ENCODE assay signal across 23 cellular contexts in genomic region chr17:28944343-28944742, GRCh38. TPM values are rescaled to one million over a fixed set of nuclear protein-coding genes. Genes with fewer than 3 reads are reported as not detected.
A peak's percentile ranks its signal among the peaks of the same experiment; 100 is the strongest.
DNase-seq lines count a peak whose midpoint lies in the region; ATAC-seq and TF ChIP-seq lines count a peak whose summit lies in the region.
"Had no signal": no experiment of that assay in that cellular context is flagged by ENCODE, and none has a peak within 500 bp of the region (broad histone marks: within the 10 kb centered on the region; RNA-seq: fewer than 3 reads in every experiment).

No MANE protein-coding gene starts in this region.

- intact Hi-C loops in OCI-LY7 (cut with micrococcal nuclease; ENCODE audit: unreplicated experiment), result no loop called here

- peaks cover 97% of the 10 kb centered on the region for H3K79me2 ChIP-seq in OCI-LY7 (ENCODE audit: insufficient read depth, low read depth, low read length)

- H3K9me2 ChIP-seq in OCI-LY7 (ENCODE audit: insufficient read depth, low read length), result no peaks in the 10 kb centered on the region

- no peak for TF ChIP-seq CTCF in OCI-LY7 (conservative IDR thresholded peaks at IDR 0.05; ENCODE audit: low read length)

- TSS peak; percentile 0 for BruUV-seq in OCI-LY7 (replicated peaks; lab: Mats Ljungman, UMichigan)

- peaks cover 8% of the 10 kb centered on the region for H4K20me1 ChIP-seq in OCI-LY7 (ENCODE audit: insufficient read depth, low read length)

- H3K4me1 ChIP-seq in OCI-LY7 (ENCODE audit: insufficient read depth, low read length, poor library complexity, severe bottlenecking), result peaks cover 26% of the 10 kb centered on the region
- H3K4me1 ChIP-seq: SJCRH30 had no signal

- no peaks in the 10 kb centered on the region for H3K27me3 Mint-ChIP-seq in activated naive CD4-positive, alpha-beta T cell treated with anti-CD3 and anti-CD28 coated beads, Interleukin-2, amount 50 U/mL, for 24 hours
- H3K27me3 Mint-ChIP-seq in memory B cell, result no peaks in the 10 kb centered on the region
- H3K27me3 Mint-ChIP-seq: activated naive CD8-positive, alpha-beta T cell treated with anti-CD3 and anti-CD28 coated beads for 36 hours; dendritic cell treated with granulocyte-macrophage colony-stimulating factor and Interleukin-4, amounts not matched to agents 40 ng/mL and 50 ng/mL, for 4 days had no signal

- CTCF ChIA-PET in OCI-LY7 (lab: Charles Lee; ENCODE audit: unreplicated experiment), result no interaction called here

- peaks cover 89% of the 10 kb centered on the region for H3K4me1 Mint-ChIP-seq in activated naive CD4-positive, alpha-beta T cell treated with anti-CD3 and anti-CD28 coated beads, Interleukin-2, amount 50 U/mL, for 24 hours
- H3K4me1 Mint-ChIP-seq in memory B cell, result peaks cover 36% of the 10 kb centered on the region

- ATAC-seq in memory B cell (ENCODE audit: low read depth) (no peak), GM21390 (IDR thresholded peaks at IDR 0.05; ENCODE audit: unreplicated experiment) (no peak)
- ATAC-seq: Panc1 had no signal

- H2AFZ ChIP-seq in OCI-LY7 (ENCODE audit: low read length), result no peak overlapping the region
- H2AFZ ChIP-seq: hepatocyte had no signal

- no peak for DNase-seq in activated naive CD4-positive, alpha-beta T cell treated with Interleukin-2 at 50 U/mL for 16 hours
- no peak for DNase-seq in OCI-LY7 (ENCODE audit: low spot score)
- DNase-seq in memory B cell (ENCODE audit: low spot score in 2 of 2), result no peak
- no peak for DNase-seq in DMS53 (lab: John Stamatoyannopoulos, UW)
- DNase-seq in stimulated activated CD4-positive, alpha-beta T cell treated with anti-CD3 and anti-CD28 coated beads, Interleukin-2, amount 100 ng/mL, for 48 hours, result no peak
- DNase-seq: activated CD4-positive, alpha-beta T cell treated with anti-CD3 and anti-CD28 coated beads for 48 hours; activated naive CD8-positive, alpha-beta T cell treated with anti-CD3 and anti-CD28 coated beads for 36 hours; Calu3; caudate nucleus; H7; NCI-H187 treated with DMSO at 0.1 percent for 48 hours; NCI-H524; nucleus accumbens; SJCRH30; stomach; thyroid gland had no signal

- no peak overlapping the region for H3K4me2 ChIP-seq in OCI-LY7 (ENCODE audit: low read length)
- H3K4me2 ChIP-seq: hepatocyte had no signal

- H3K36me3 ChIP-seq in OCI-LY7 (ENCODE audit: insufficient read depth, low read length), result peaks cover 97% of the 10 kb centered on the region

- H3K9me3 ChIP-seq in OCI-LY7 (ENCODE audit: low read length), result no peaks in the 10 kb centered on the region
- H3K9me3 ChIP-seq: BLaER1, SJCRH30, stomach, thyroid gland had no signal

- POLR2A ChIA-PET in OCI-LY7 (lab: Charles Lee), result interaction anchor here (1.1 kb wide), 1 partner anchor 34 kb away, joined by 3 read pairs; no protein-coding TSS in a partner anchor

- no peak overlapping the region for H3K27ac ChIP-seq in OCI-LY7 (ENCODE audit: low read depth, low read length, poor library complexity, severe bottlenecking)
- H3K27ac ChIP-seq: BLaER1, hepatocyte, SJCRH30, thyroid gland had no signal

- no peak overlapping the region for H3K4me3 ChIP-seq in OCI-LY7 (ENCODE audit: low read depth, low read length, poor library complexity, severe bottlenecking)
- H3K4me3 ChIP-seq: BLaER1, hepatocyte, SJCRH30, stomach, thyroid gland had no signal

- peak overlapping the region; percentile 7 for H3K4me3 Mint-ChIP-seq in activated naive CD4-positive, alpha-beta T cell treated with anti-CD3 and anti-CD28 coated beads, Interleukin-2, amount 50 U/mL, for 24 hours
- H3K4me3 Mint-ChIP-seq in memory B cell, result peak overlapping the region; percentile 34
- H3K4me3 Mint-ChIP-seq: activated naive CD8-positive, alpha-beta T cell treated with anti-CD3 and anti-CD28 coated beads for 36 hours; dendritic cell treated with granulocyte-macrophage colony-stimulating factor and Interleukin-4, amounts not matched to agents 40 ng/mL and 50 ng/mL, for 4 days had no signal

- peaks cover 10% of the 10 kb centered on the region for H3K36me3 Mint-ChIP-seq in activated naive CD4-positive, alpha-beta T cell treated with anti-CD3 and anti-CD28 coated beads, Interleukin-2, amount 50 U/mL, for 24 hours
- peaks cover 2% of the 10 kb centered on the region for H3K36me3 Mint-ChIP-seq in memory B cell

- H3K27ac Mint-ChIP-seq in activated naive CD4-positive, alpha-beta T cell treated with anti-CD3 and anti-CD28 coated beads, Interleukin-2, amount 50 U/mL, for 24 hours, result no peak overlapping the region
- H3K27ac Mint-ChIP-seq in memory B cell, result peak overlapping the region; percentile 88
- H3K27ac Mint-ChIP-seq: dendritic cell treated with granulocyte-macrophage colony-stimulating factor and Interleukin-4, amounts not matched to agents 40 ng/mL and 50 ng/mL, for 4 days had no signal

- no peaks in the 10 kb centered on the region for H3K9me3 Mint-ChIP-seq in activated naive CD4-positive, alpha-beta T cell treated with anti-CD3 and anti-CD28 coated beads, Interleukin-2, amount 50 U/mL, for 24 hours
- no peaks in the 10 kb centered on the region for H3K9me3 Mint-ChIP-seq in memory B cell
- H3K9me3 Mint-ChIP-seq: activated naive CD8-positive, alpha-beta T cell treated with anti-CD3 and anti-CD28 coated beads for 36 hours; activated T-helper 2 cell treated with anti-CD3 and anti-CD28 coated beads, Interferon-gamma antibody, Interleukin-2, Interleukin-4, amounts not matched to agents 10 μg/mL and 5 μg/mL and 100 μg/mL, durations not matched to agents 14 hours and 24 hours and 36 hours; dendritic cell treated with granulocyte-macrophage colony-stimulating factor and Interleukin-4, amounts not matched to agents 40 ng/mL and 50 ng/mL, for 4 days had no signal

RNA-seq across cellular contexts. Expression of gene PHF12, which starts 7.0 kb away (rescaled TPM):
- total RNA-seq in OCI-LY7 (2014; rRNA removed; shearing (Covaris generic)), result 40.6 and 43.2 TPM in 2 replicates
- total RNA-seq in OCI-LY7 (2022), result 62.5 and 66.7 TPM in 2 replicates

RNA-seq across cellular contexts. Expression of gene DHRS13, which starts 41.5 kb away (rescaled TPM):
- total RNA-seq in OCI-LY7 (2014; rRNA removed; shearing (Covaris generic)), result 27.1 and 28.4 TPM in 2 replicates
- total RNA-seq in OCI-LY7 (2022), result 27.2 and 29.2 TPM in 2 replicates

RNA-seq across cellular contexts. Expression of gene FLOT2, which starts 46.8 kb away (rescaled TPM):
- total RNA-seq in OCI-LY7 (2014; rRNA removed; shearing (Covaris generic)), result 43.5 and 46.5 TPM in 2 replicates
- 110 and 122 TPM in 2 replicates for total RNA-seq in OCI-LY7 (2022)
